In genomic region chr16:74984670-74985411, GRCh38 we compare ENCODE assay signal across 1 cellular context.
TF ChIP-seq lines count a peak whose summit lies in the region.

TSS of gene WDR59 (minus strand) at chr16:74985123. CDS start at chr16:74985017, 106 bp downstream.

TF ChIP-seq in GM12878, 131 proteins besides CTCF, POLR2A, EP300 and RAD21 (continued from another document and continues in another):
- no peak for TF ChIP-seq WRNIP1 (IDR thresholded peaks at IDR 0.05; ENCODE audit: borderline replicate concordance, low read depth, low read length)
- TF ChIP-seq E4F1 (IDR thresholded peaks at IDR 0.05; ENCODE audit: borderline replicate concordance, partially characterized antibody): peak; percentile 23
- TF ChIP-seq NKRF (conservative IDR thresholded peaks at IDR 0.05): 0 out of 2 replicates have a peak, but pooled peaks have one; percentile 43
- 0 out of 4 replicates have a peak, but pooled peaks of 1 of the 2 experiments have one; percentile 26 for TF ChIP-seq SRF (IDR thresholded peaks at IDR 0.05; ENCODE audit: low read depth in 2 of 2, low read length in 2 of 2)
- no peak for TF ChIP-seq PAX8 (IDR thresholded peaks at IDR 0.05)
- peak; percentile 6; the same call in 1 of the 2 replicates for TF ChIP-seq TARDBP (IDR thresholded peaks at IDR 0.05; ENCODE audit: borderline replicate concordance)
- TF ChIP-seq BRCA1 (IDR thresholded peaks at IDR 0.05; ENCODE audit: low read depth, low read length): peak; percentile 61; the same call in 1 of the 2 replicates
- TF ChIP-seq IKZF1 (conservative IDR thresholded peaks at IDR 0.05): peak; percentile 51
- TF ChIP-seq RUNX3 (IDR thresholded peaks at IDR 0.05; ENCODE audit: low read length): peak; percentile 70
- TF ChIP-seq NRF1 (conservative IDR thresholded peaks at IDR 0.05; ENCODE audit: low read depth, low read length): 0 out of 2 replicates have a peak, but pooled peaks have one; percentile 22
- peak; percentile 56 for TF ChIP-seq PKNOX1 (IDR thresholded peaks at IDR 0.05)
- no peak for TF ChIP-seq SREBF2 (IDR thresholded peaks at IDR 0.05; ENCODE audit: low read length)
- peak; percentile 41 to 73; a peak in 3 of 4 replicates for TF ChIP-seq BHLHE40 (IDR thresholded peaks at IDR 0.05; ENCODE audit: borderline replicate concordance in 1 of 2, low read depth in 2 of 2, low read length in 1 of 2)
- TF ChIP-seq LARP7 (IDR thresholded peaks at IDR 0.05): peak; percentile 64; the same call in 1 of the 2 replicates
- peak; percentile 25; the same call in 1 of the 2 replicates for TF ChIP-seq TCF3 (IDR thresholded peaks at IDR 0.05; ENCODE audit: borderline replicate concordance, insufficient read depth, low read depth, low read length)
- no peak for TF ChIP-seq BCLAF1 (IDR thresholded peaks at IDR 0.05)
- TF ChIP-seq CREM (IDR thresholded peaks at IDR 0.05; ENCODE audit: low read depth): peak; percentile 75; the same call in 1 of the 2 replicates
- no peak for TF ChIP-seq E2F4 (IDR thresholded peaks at IDR 0.05; ENCODE audit: low read depth, low read length)
- no peak for TF ChIP-seq EED (IDR thresholded peaks at IDR 0.05; ENCODE audit: low read depth)
- TF ChIP-seq PBX3 (IDR thresholded peaks at IDR 0.05; ENCODE audit: insufficient replicate concordance, low read depth, low read length): peak; percentile 12
- peak; percentile 54 for TF ChIP-seq MEF2B (IDR thresholded peaks at IDR 0.05; ENCODE audit: partially characterized antibody, poor library complexity, severe bottlenecking)
- 0 out of 2 replicates have a peak, but pooled peaks have one; percentile 6 for TF ChIP-seq PAX5 (IDR thresholded peaks at IDR 0.05; ENCODE audit: borderline replicate concordance, low read depth, low read length)
- peak; percentile 92 for TF ChIP-seq HCFC1 (IDR thresholded peaks at IDR 0.05; ENCODE audit: low read length)
- peak; percentile 36; the same call in 1 of the 2 replicates for TF ChIP-seq RB1 (IDR thresholded peaks at IDR 0.05; ENCODE audit: borderline replicate concordance)
- TF ChIP-seq CHD2 (IDR thresholded peaks at IDR 0.05; ENCODE audit: borderline replicate concordance, low read depth, low read length): peak; percentile 96
- 0 out of 2 replicates have a peak, but pooled peaks have one; percentile 65 for TF ChIP-seq MXI1 (IDR thresholded peaks at IDR 0.05; ENCODE audit: low read depth, low read length)
- no peak for TF ChIP-seq BMI1 (IDR thresholded peaks at IDR 0.05; ENCODE audit: borderline replicate concordance)
- peak; percentile 94 for TF ChIP-seq HDGF (IDR thresholded peaks at IDR 0.05)
- TF ChIP-seq EGR1 (IDR thresholded peaks at IDR 0.05; ENCODE audit: borderline replicate concordance in 1 of 2, low read depth in 2 of 2, low read length in 2 of 2): peak in 1 of 2 experiments; percentile 91; a peak in 2 of 3 replicates
- TF ChIP-seq SPI1 (IDR thresholded peaks at IDR 0.05; ENCODE audit: borderline replicate concordance, insufficient read depth, low read depth, low read length): peak; percentile 8; the same call in 1 of the 2 replicates
- 0 out of 2 replicates have a peak, but pooled peaks have one; percentile 38 for TF ChIP-seq TCF12 (IDR thresholded peaks at IDR 0.05; ENCODE audit: low read depth, low read length)
- peak; percentile 86 for TF ChIP-seq SIX5 (IDR thresholded peaks at IDR 0.05; ENCODE audit: low read depth, low read length, severe bottlenecking)
- 0 out of 2 replicates have a peak, but pooled peaks have one; percentile 21 for TF ChIP-seq CBFB (IDR thresholded peaks at IDR 0.05; ENCODE audit: low read depth)
- peak; percentile 52; the same call in 1 of the 2 replicates for TF ChIP-seq NR2C1 (IDR thresholded peaks at IDR 0.05)
- TF ChIP-seq IRF3 (IDR thresholded peaks at IDR 0.05): 0 out of 2 replicates have a peak, but pooled peaks have one; percentile 53
- peak; percentile 61; the same call in 1 of the 2 replicates for TF ChIP-seq ZBTB40 (IDR thresholded peaks at IDR 0.05; ENCODE audit: borderline replicate concordance)
- peak; percentile 78 for TF ChIP-seq POLR2AphosphoS5 (IDR thresholded peaks at IDR 0.05; ENCODE audit: low read length)
- peak; percentile 89 for TF ChIP-seq SP1 (IDR thresholded peaks at IDR 0.05; ENCODE audit: low read depth, low read length)
